In the genomic region with DNA sequence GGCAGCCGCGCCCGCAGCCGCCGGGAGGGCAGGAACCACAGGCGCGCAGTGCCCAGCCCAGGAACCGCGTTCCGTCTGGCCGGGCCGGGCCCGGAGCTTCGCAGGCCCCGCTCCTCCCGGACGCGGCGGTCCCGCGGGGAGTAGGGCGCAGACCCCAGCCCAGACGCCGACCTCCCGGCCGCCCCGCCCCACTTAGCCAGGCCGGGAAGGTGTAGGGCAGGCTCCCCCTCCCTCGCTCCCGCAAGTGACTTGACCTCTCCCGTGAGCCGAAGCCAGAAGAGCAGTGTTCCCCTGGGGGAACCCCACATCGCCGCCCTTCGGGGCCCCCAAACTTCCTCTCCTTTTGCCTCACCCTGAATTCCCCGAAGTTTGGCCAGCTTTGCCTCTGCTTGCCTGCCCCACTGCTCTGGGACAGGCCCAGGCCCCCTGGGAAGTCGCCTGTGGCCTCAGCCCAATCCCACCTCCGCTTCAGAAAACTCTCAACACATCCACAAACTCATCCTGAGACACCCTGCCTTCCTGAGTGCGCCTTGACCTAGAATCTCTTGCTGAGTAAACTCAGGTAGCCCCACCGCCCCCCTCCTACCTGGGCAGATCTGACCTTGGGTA, we compare ENCODE assay signal across 9 cellular contexts. TPM values are rescaled to one million over a fixed set of nuclear protein-coding genes. Genes with fewer than 3 reads are reported as not detected.
A peak's percentile ranks its signal among the peaks of the same experiment; 100 is the strongest.
DNase-seq lines count a peak whose midpoint lies in the region; ATAC-seq and TF ChIP-seq lines count a peak whose summit lies in the region.
"Had no signal": no experiment of that assay in that cellular context is flagged by ENCODE, and none has a peak within 500 bp of the region (broad histone marks: within the 10 kb centered on the region; RNA-seq: fewer than 3 reads in every experiment).

No MANE protein-coding gene starts in this region.

- H3K36me3 Mint-ChIP-seq in CD14-positive monocyte = peaks cover 0 to 9% of the 10 kb centered on the region in 2 donors
- H3K36me3 Mint-ChIP-seq in GM23338 (ENCODE audit: low read depth) = no peaks in the 10 kb centered on the region; the same call in 2 of the 3 replicates
- H3K36me3 Mint-ChIP-seq in activated naive CD8-positive, alpha-beta T cell = no peaks in the 10 kb centered on the region
- H3K36me3 Mint-ChIP-seq in mesothelial cell of epicardium = no peaks in the 10 kb centered on the region

- H3K27ac Mint-ChIP-seq in CD14-positive monocyte = peak overlapping the region in 4 of 7 donors; percentile 21 to 66 (median 34)
- H3K27ac Mint-ChIP-seq in GM23338 = peak overlapping the region; percentile 6; the same call in 1 of the 2 replicates
- H3K27ac Mint-ChIP-seq in activated naive CD8-positive, alpha-beta T cell = peak overlapping the region; percentile 91
- H3K27ac Mint-ChIP-seq in mesothelial cell of epicardium = peak overlapping the region; percentile 87

- in situ Hi-C loops in ACHN (cut with HindIII; ENCODE audit: low pct_ligation_motif_present, low pct_unique_long_range_greater_than_20kb, low sequenced_read_pairs) = no loop called here

- H3K4me1 Mint-ChIP-seq in CD14-positive monocyte (peaks cover 45% of the 10 kb centered on the region), GM23338 (peaks cover 25% of the 10 kb centered on the region), mesothelial cell of epicardium (peaks cover 25% of the 10 kb centered on the region)
- peaks cover 34% of the 10 kb centered on the region for H3K4me1 Mint-ChIP-seq in activated naive CD8-positive, alpha-beta T cell (ENCODE audit: low read depth)

- no peaks in the 10 kb centered on the region for H4K20me1 ChIP-seq in GM23338 (replicated peaks; ENCODE audit: insufficient read depth)

- H2AFZ ChIP-seq in GM23338 = peak overlapping the region; percentile 99

- no peak for TF ChIP-seq CTCF in CD14-positive monocyte (IDR thresholded peaks at IDR 0.05)
- TF ChIP-seq CTCF in GM23338 (conservative IDR thresholded peaks at IDR 0.05; ENCODE audit: low read depth in 2 of 2) = no peak
- no peak for TF ChIP-seq CTCF in mesothelial cell of epicardium (IDR thresholded peaks at IDR 0.05; ENCODE audit: unreplicated experiment)
- no peak for TF ChIP-seq CTCF in foreskin fibroblast (IDR thresholded peaks at IDR 0.05; ENCODE audit: low read depth, low read length)

- peaks cover 54% of the 10 kb centered on the region for H3K27me3 ChIP-seq in GM23338 (ENCODE audit: insufficient read depth)

- peaks cover 29% of the 10 kb centered on the region for H3K4me1 ChIP-seq in GM23338 (ENCODE audit: insufficient read depth)

- no peaks in the 10 kb centered on the region for H3K36me3 ChIP-seq in GM23338 (ENCODE audit: insufficient read depth)

- no peaks in the 10 kb centered on the region for H3K9me2 ChIP-seq in GM23338 (ENCODE audit: insufficient read depth)

- H3K27me3 Mint-ChIP-seq in CD14-positive monocyte (ENCODE audit: low read depth in 3 of 3) (peaks cover 23 to 39% (median 33%) of the 10 kb centered on the region in 3 donors), GM23338 (ENCODE audit: insufficient read depth, low read depth, poor library complexity) (peaks cover 33% of the 10 kb centered on the region), mesothelial cell of epicardium (ENCODE audit: low read depth) (peaks cover 25% of the 10 kb centered on the region)
- no peaks in the 10 kb centered on the region for H3K27me3 Mint-ChIP-seq in activated naive CD8-positive, alpha-beta T cell

- H3F3A ChIP-seq in GM23338 (replicated peaks; ENCODE audit: low read depth) = peaks cover 30% of the 10 kb centered on the region

- ATAC-seq in GM23338 = peak; percentile 17

- no peak for DNase-seq in CD14-positive monocyte (ENCODE audit: low spot score)
- DNase-seq in GM23338 (ENCODE audit: low spot score) = peak; percentile 80
- DNase-seq in mesothelial cell of epicardium (ENCODE audit: low spot score in 2 of 2, unreplicated experiment in 2 of 2) = no peak
- DNase-seq in foreskin fibroblast = no peak
- no peak for DNase-seq in ACHN
- DNase-seq in NCI-H526 treated with DMSO at 0.1 percent for 48 hours (lab: John Stamatoyannopoulos, UW) = no peak
- no peak for DNase-seq in T-helper 9 cell
- DNase-seq: SHP77 treated with DMSO at 0.1 percent for 48 hours had no signal

- peak overlapping the region; percentile 84 to 96 for H3K4me3 Mint-ChIP-seq in CD14-positive monocyte
- H3K4me3 Mint-ChIP-seq in GM23338 = peak overlapping the region; percentile 75
- H3K4me3 Mint-ChIP-seq in activated naive CD8-positive, alpha-beta T cell = peak overlapping the region; percentile 89
- H3K4me3 Mint-ChIP-seq in mesothelial cell of epicardium = peak overlapping the region; percentile 91

- H3K27ac ChIP-seq in GM23338 (ENCODE audit: low read depth) = no peak overlapping the region

- no peaks in the 10 kb centered on the region for H3K79me2 ChIP-seq in GM23338 (replicated peaks; ENCODE audit: insufficient read depth)

- intact Hi-C loops in CD14-positive monocyte (cut with micrococcal nuclease) = loop anchor here in 1 of 2 donors (10.0 kb wide), 1 partner anchor 59 kb away; no protein-coding TSS in a partner anchor

- H3K9me3 Mint-ChIP-seq in CD14-positive monocyte = peaks cover 0 to 7% (median 4%) of the 10 kb centered on the region in 7 donors
- H3K9me3 Mint-ChIP-seq in GM23338 = no peaks in the 10 kb centered on the region
- no peaks in the 10 kb centered on the region for H3K9me3 Mint-ChIP-seq in activated naive CD8-positive, alpha-beta T cell (ENCODE audit: low read depth)
- no peaks in the 10 kb centered on the region for H3K9me3 Mint-ChIP-seq in mesothelial cell of epicardium

- H3K4me2 ChIP-seq in GM23338 = peak overlapping the region; percentile 100

- H3K4me3 ChIP-seq in GM23338 = peak overlapping the region; percentile 75
- H3K4me3 ChIP-seq in foreskin fibroblast (ENCODE audit: low read depth in 1 of 2, low read length in 2 of 2) = no peak overlapping the region

TF ChIP-seq in GM23338, 12 proteins besides CTCF, POLR2A, EP300 and RAD21:
- TF ChIP-seq JUNB (IDR thresholded peaks at IDR 0.05; ENCODE audit: unreplicated experiment) (no peak), EZH2 (IDR thresholded peaks at IDR 0.05; ENCODE audit: low read depth, unreplicated experiment) (peak; percentile 86)

RNA-seq across cellular contexts. Expression of a gene that starts 0.5 kb away (rescaled TPM):
- polyA plus RNA-seq in CD14-positive monocyte (1 to 10 TPM; 1.1 to 2.8 TPM), GM23338 (2016; fragmentation: Nextera tagmentation; extraction: Ambion mirVana) (36.7 and 39.2 TPM in 2 replicates)
- 32.8 and 38.8 TPM in 2 replicates for total RNA-seq in GM23338 (2014; rRNA removed; shearing (Covaris generic))
- 90.6 to 93.7 TPM (median 91.3 TPM) in 3 replicates for total RNA-seq in mesothelial cell of epicardium

Comparison
In these comparisons a context has a peak if more than half of its experiments do, and no peak if none do; other contexts are left out.
1. H3K27ac Mint-ChIP-seq: peak in every context shown above with its lines; median percentile 91 in activated naive CD8-positive, alpha-beta T cell; 87 in mesothelial cell of epicardium; 34 in CD14-positive monocyte; 6 in GM23338.